ENCODE assay signal across 19 cellular contexts in genomic region chr1:108957888-108958287, GRCh38. TPM values are rescaled to one million over a fixed set of nuclear protein-coding genes. Genes with fewer than 3 reads are reported as not detected.
DNase-seq lines count a peak whose midpoint lies in the region; ATAC-seq lines count a peak whose summit lies in the region.
"Had no signal": no experiment of that assay in that cellular context is flagged by ENCODE, and none has a peak within 500 bp of the region (broad histone marks: within the 10 kb centered on the region; RNA-seq: fewer than 3 reads in every experiment).

No MANE protein-coding gene starts in this region.

- H3K27ac Mint-ChIP-seq in CD8-positive, alpha-beta memory T cell, result peak overlapping the region in 6 of 8 donors; percentile 39 to 93 (median 90)
- peak overlapping the region; percentile 44 for H3K27ac Mint-ChIP-seq in activated naive CD8-positive, alpha-beta T cell treated with anti-CD3 and anti-CD28 coated beads for 36 hours
- H3K27ac Mint-ChIP-seq in activated T-helper 17 cell treated with anti-CD3 and anti-CD28 coated beads, Interleukin-2, amount 50 U/mL, for 72 hours, result no peak overlapping the region

- H3K36me3 ChIP-seq in CD8-positive, alpha-beta memory T cell (ENCODE audit: insufficient read depth, low read length), result peaks cover 11% of the 10 kb centered on the region
- H3K36me3 ChIP-seq: SJCRH30 had no signal

- no peaks in the 10 kb centered on the region for H3K9me3 ChIP-seq in CD8-positive, alpha-beta memory T cell (ENCODE audit: low read length)
- H3K9me3 ChIP-seq: MG63, SJCRH30 had no signal

- peaks cover 50 to 76% (median 65%) of the 10 kb centered on the region in 3 donors for H3K4me1 Mint-ChIP-seq in CD8-positive, alpha-beta memory T cell
- peaks cover 44% of the 10 kb centered on the region for H3K4me1 Mint-ChIP-seq in activated naive CD8-positive, alpha-beta T cell treated with anti-CD3 and anti-CD28 coated beads for 36 hours
- peaks cover 33% of the 10 kb centered on the region for H3K4me1 Mint-ChIP-seq in activated T-helper 17 cell treated with anti-CD3 and anti-CD28 coated beads, Interleukin-2, amount 50 U/mL, for 72 hours

- no peak for DNase-seq in CD8-positive, alpha-beta memory T cell
- DNase-seq in activated naive CD8-positive, alpha-beta T cell treated with anti-CD3 and anti-CD28 coated beads for 36 hours, result no peak
- DNase-seq in left lobe of liver (ENCODE audit: low spot score), result no peak
- DNase-seq in NCI-H2029 treated with DMSO at 0.1 percent for 48 hours (lab: John Stamatoyannopoulos, UW), result no peak
- DNase-seq in HuH-7.5 (ENCODE audit: low spot score), result no peak
- DNase-seq: KG1, MG63, NCI-H1105 treated with DMSO at 0.1 percent for 48 hours, NCI-H146, NCI-H1930, NCI-H526 treated with DMSO at 0.1 percent for 48 hours, SJCRH30 had no signal

- H3K27me3 ChIP-seq in CD8-positive, alpha-beta memory T cell (ENCODE audit: insufficient read depth, low read length, poor library complexity, severe bottlenecking), result no peaks in the 10 kb centered on the region
- H3K27me3 ChIP-seq: MG63, SJCRH30 had no signal

- no peak overlapping the region for H3K27ac ChIP-seq in CD8-positive, alpha-beta memory T cell (ENCODE audit: low read depth, low read length)
- H3K27ac ChIP-seq: PC-9, SJCRH30 had no signal

- H3K4me1 ChIP-seq in CD8-positive, alpha-beta memory T cell (ENCODE audit: insufficient read depth, low read length), result peaks cover 42% of the 10 kb centered on the region

- peaks cover 0 to 3% of the 10 kb centered on the region in 2 donors for H3K27me3 Mint-ChIP-seq in CD8-positive, alpha-beta memory T cell
- H3K27me3 Mint-ChIP-seq in activated naive CD8-positive, alpha-beta T cell treated with anti-CD3 and anti-CD28 coated beads for 36 hours, result no peaks in the 10 kb centered on the region
- no peaks in the 10 kb centered on the region for H3K27me3 Mint-ChIP-seq in activated T-helper 17 cell treated with anti-CD3 and anti-CD28 coated beads, Interleukin-2, amount 50 U/mL, for 72 hours

- peaks cover 0 to 7% (median 2%) of the 10 kb centered on the region in 5 donors for H3K9me3 Mint-ChIP-seq in CD8-positive, alpha-beta memory T cell
- no peaks in the 10 kb centered on the region for H3K9me3 Mint-ChIP-seq in activated naive CD8-positive, alpha-beta T cell treated with anti-CD3 and anti-CD28 coated beads for 36 hours
- no peaks in the 10 kb centered on the region for H3K9me3 Mint-ChIP-seq in activated T-helper 17 cell treated with anti-CD3 and anti-CD28 coated beads, Interleukin-2, amount 50 U/mL, for 72 hours
- H3K9me3 Mint-ChIP-seq: CD14-positive monocyte had no signal

- peak overlapping the region in 2 of 7 donors; percentile 23 to 36 for H3K4me3 Mint-ChIP-seq in CD8-positive, alpha-beta memory T cell
- no peak overlapping the region for H3K4me3 Mint-ChIP-seq in activated naive CD8-positive, alpha-beta T cell treated with anti-CD3 and anti-CD28 coated beads for 36 hours
- no peak overlapping the region for H3K4me3 Mint-ChIP-seq in activated T-helper 17 cell treated with anti-CD3 and anti-CD28 coated beads, Interleukin-2, amount 50 U/mL, for 72 hours
- H3K4me3 Mint-ChIP-seq: CD14-positive monocyte had no signal

- H3K36me3 Mint-ChIP-seq in CD8-positive, alpha-beta memory T cell, result peaks cover 9 to 27% (median 14%) of the 10 kb centered on the region in 3 donors
- H3K36me3 Mint-ChIP-seq in activated naive CD8-positive, alpha-beta T cell treated with anti-CD3 and anti-CD28 coated beads for 36 hours, result peaks cover 52% of the 10 kb centered on the region
- H3K36me3 Mint-ChIP-seq in activated T-helper 17 cell treated with anti-CD3 and anti-CD28 coated beads, Interleukin-2, amount 50 U/mL, for 72 hours (ENCODE audit: low read depth), result peaks cover 70% of the 10 kb centered on the region

- CTCF ChIA-PET in CD8-positive, alpha-beta memory T cell (lab: Charles Lee), result interaction anchor here (0.7 kb wide), 1 partner anchor 142 kb away, joined by 4 read pairs; no protein-coding TSS in a partner anchor

- H3K4me3 ChIP-seq in CD8-positive, alpha-beta memory T cell (ENCODE audit: low read length), result no peak overlapping the region
- H3K4me3 ChIP-seq: GM12878, MG63, PC-9, SJCRH30 had no signal

- POLR2A ChIA-PET in CD8-positive, alpha-beta memory T cell (lab: Charles Lee), result no interaction called here

- ATAC-seq in left lobe of liver (peak; percentile 78), HG03521 (IDR thresholded peaks at IDR 0.05; ENCODE audit: unreplicated experiment) (no peak)
- no peak for ATAC-seq in activated T-helper 17 cell treated with anti-CD3 and anti-CD28 coated beads, Interleukin-2, amount 50 U/mL, for 72 hours (replicated peaks)
- ATAC-seq: GM12878, Right ventricle myocardium inferior, SK-N-SH treated with all-trans-retinoic acid at 6 μM for 48 hours had no signal

RNA-seq across cellular contexts. Expression of gene CLCC1, which starts 5.4 kb away (rescaled TPM):
- 10 to 100 TPM; 15.8 to 20.2 TPM for total RNA-seq in CD8-positive, alpha-beta memory T cell
- 9.5 TPM for polyA plus RNA-seq in CD8-positive, alpha-beta memory T cell
- total RNA-seq in activated naive CD8-positive, alpha-beta T cell treated with anti-CD3 and anti-CD28 coated beads for 36 hours, result 10 to 100 TPM; 15.8 to 17.5 TPM
- 17.7 TPM for total RNA-seq in left lobe of liver
- 10 to 100 TPM; 14.3 to 19.8 TPM for total RNA-seq in activated T-helper 17 cell treated with anti-CD3 and anti-CD28 coated beads, Interleukin-2, amount 50 U/mL, for 72 hours
